ENCODE assay signal across 20 cellular contexts in the genomic region with DNA sequence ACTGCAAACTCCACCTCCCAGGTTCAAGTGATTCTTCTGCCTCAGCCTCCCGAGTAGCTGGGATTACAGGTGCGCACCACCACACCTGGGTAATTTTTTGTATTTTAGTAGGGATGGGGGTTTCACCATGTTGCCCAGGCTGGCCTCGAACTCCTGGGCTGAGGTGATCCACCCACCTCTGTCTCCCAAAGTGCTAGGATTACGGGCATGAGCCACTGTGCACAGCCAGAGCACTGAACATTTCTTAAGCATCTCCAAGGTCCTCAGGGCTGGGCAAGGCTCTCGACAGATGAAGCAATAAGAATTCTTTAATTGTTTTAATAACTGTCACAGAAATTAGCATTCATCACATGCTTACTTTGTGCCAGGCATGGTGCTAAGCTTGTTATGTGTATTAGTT. TPM values are rescaled to one million over a fixed set of nuclear protein-coding genes. Genes with fewer than 3 reads are reported as not detected.
"Had no signal": no experiment of that assay in that cellular context is flagged by ENCODE, and none has a peak within 500 bp of the region (broad histone marks: within the 10 kb centered on the region; RNA-seq: fewer than 3 reads in every experiment).

No MANE protein-coding gene starts in this region.

- ATAC-seq: activated CD8-positive, alpha-beta T cell treated with anti-CD3 and anti-CD28 coated beads for 36 hours; activated naive CD8-positive, alpha-beta T cell treated with anti-CD3 and anti-CD28 coated beads, Interleukin-2, amount 50 U/mL, for 24 hours; activated T-cell treated with anti-CD3 and anti-CD28 coated beads, Interleukin-2, amount 50 U/mL, for 4 hours; left lung; naive thymus-derived CD4-positive, alpha-beta T cell; sciatic nerve; SK-N-SH treated with all-trans-retinoic acid at 6 μM for 48 hours; stimulated activated naive B cell treated with anti-CD40 and anti-IgM and Interleukin-4, amounts not matched to agents 10 μg/mL and 1 μg/mL and 100 μg/mL, for 72 hours; T-cell had no signal

- H3K9me3 ChIP-seq: left lung, prostate gland, transverse colon had no signal

- H3K4me3 ChIP-seq: prostate gland, transverse colon had no signal

- H3K4me1 ChIP-seq: prostate gland had no signal

- FAIRE-seq: astrocyte, bronchial epithelial cell, kidney had no signal

- DNase-seq: activated CD4-positive, alpha-beta T cell treated with anti-CD3 and anti-CD28 coated beads, Interleukin-2, amount 10 ng/mL, durations not matched to agents 24 days and 14 days; activated CD8-positive, alpha-beta memory T cell treated with anti-CD3 and anti-CD28 coated beads, Interleukin-2, amount 50 U/mL, for 4 hours; activated CD8-positive, alpha-beta T cell treated with anti-CD3 and anti-CD28 coated beads for 36 hours; activated naive CD4-positive, alpha-beta T cell treated with anti-CD3 and anti-CD28 coated beads for 36 hours; activated naive CD8-positive, alpha-beta T cell treated with anti-CD3 and anti-CD28 coated beads, Interleukin-2, amount 50 U/mL, for 24 hours; activated T-cell treated with anti-CD3 and anti-CD28 coated beads, Interleukin-2, amount 50 U/mL, for 4 hours; foreskin melanocyte; left lung; mesendoderm; naive thymus-derived CD4-positive, alpha-beta T cell; stimulated activated naive B cell treated with anti-CD40 and anti-IgM and Interleukin-4, amounts not matched to agents 10 μg/mL and 1 μg/mL and 100 μg/mL, for 72 hours; T-cell; T-helper 9 cell; transverse colon had no signal

- H3K27ac ChIP-seq: left lung, prostate gland had no signal

- H3K4me3 Mint-ChIP-seq: activated CD4-positive, alpha-beta T cell treated with anti-CD3 and anti-CD28 coated beads, Interleukin-2, amount 10 ng/mL, durations not matched to agents 24 days and 14 days; activated CD8-positive, alpha-beta T cell treated with anti-CD3 and anti-CD28 coated beads for 36 hours; activated naive CD4-positive, alpha-beta T cell treated with anti-CD3 and anti-CD28 coated beads for 36 hours; activated naive CD8-positive, alpha-beta T cell treated with anti-CD3 and anti-CD28 coated beads, Interleukin-2, amount 50 U/mL, for 24 hours; activated T-cell treated with anti-CD3 and anti-CD28 coated beads, Interleukin-2, amount 50 U/mL, for 4 hours; naive thymus-derived CD4-positive, alpha-beta T cell; stimulated activated naive B cell treated with anti-CD40 and anti-IgM and Interleukin-4, amounts not matched to agents 10 μg/mL and 1 μg/mL and 100 μg/mL, for 72 hours; T-cell had no signal

- H3K27ac Mint-ChIP-seq: activated CD4-positive, alpha-beta T cell treated with anti-CD3 and anti-CD28 coated beads, Interleukin-2, amount 10 ng/mL, durations not matched to agents 24 days and 14 days; activated CD8-positive, alpha-beta T cell treated with anti-CD3 and anti-CD28 coated beads for 36 hours; activated naive CD4-positive, alpha-beta T cell treated with anti-CD3 and anti-CD28 coated beads for 36 hours; activated naive CD8-positive, alpha-beta T cell treated with anti-CD3 and anti-CD28 coated beads, Interleukin-2, amount 50 U/mL, for 24 hours; naive thymus-derived CD4-positive, alpha-beta T cell; stimulated activated naive B cell treated with anti-CD40 and anti-IgM and Interleukin-4, amounts not matched to agents 10 μg/mL and 1 μg/mL and 100 μg/mL, for 72 hours; T-cell had no signal

- H3K36me3 ChIP-seq: left lung, prostate gland, transverse colon had no signal

- H3K9me3 Mint-ChIP-seq: activated CD4-positive, alpha-beta T cell treated with anti-CD3 and anti-CD28 coated beads, Interleukin-2, amount 10 ng/mL, durations not matched to agents 24 days and 14 days; activated CD8-positive, alpha-beta T cell treated with anti-CD3 and anti-CD28 coated beads for 36 hours; activated naive CD4-positive, alpha-beta T cell treated with anti-CD3 and anti-CD28 coated beads for 36 hours; activated naive CD8-positive, alpha-beta T cell treated with anti-CD3 and anti-CD28 coated beads, Interleukin-2, amount 50 U/mL, for 24 hours; activated T-cell treated with anti-CD3 and anti-CD28 coated beads, Interleukin-2, amount 50 U/mL, for 4 hours; naive thymus-derived CD4-positive, alpha-beta T cell; stimulated activated naive B cell treated with anti-CD40 and anti-IgM and Interleukin-4, amounts not matched to agents 10 μg/mL and 1 μg/mL and 100 μg/mL, for 72 hours; T-cell had no signal

- H3K36me3 Mint-ChIP-seq: naive thymus-derived CD4-positive, alpha-beta T cell; T-cell had no signal

RNA-seq across cellular contexts. Expression of a gene that starts 4.1 kb away (rescaled TPM):
- total RNA-seq: activated CD8-positive, alpha-beta T cell treated with anti-CD3 and anti-CD28 coated beads for 36 hours; activated naive CD4-positive, alpha-beta T cell treated with anti-CD3 and anti-CD28 coated beads for 36 hours; activated T-cell treated with anti-CD3 and anti-CD28 coated beads, Interleukin-2, amount 50 U/mL, for 4 hours had no signal
- polyA plus RNA-seq: naive thymus-derived CD4-positive, alpha-beta T cell had no signal
